Comparison of ENCODE assay signal across 9 cellular contexts in the genomic region with DNA sequence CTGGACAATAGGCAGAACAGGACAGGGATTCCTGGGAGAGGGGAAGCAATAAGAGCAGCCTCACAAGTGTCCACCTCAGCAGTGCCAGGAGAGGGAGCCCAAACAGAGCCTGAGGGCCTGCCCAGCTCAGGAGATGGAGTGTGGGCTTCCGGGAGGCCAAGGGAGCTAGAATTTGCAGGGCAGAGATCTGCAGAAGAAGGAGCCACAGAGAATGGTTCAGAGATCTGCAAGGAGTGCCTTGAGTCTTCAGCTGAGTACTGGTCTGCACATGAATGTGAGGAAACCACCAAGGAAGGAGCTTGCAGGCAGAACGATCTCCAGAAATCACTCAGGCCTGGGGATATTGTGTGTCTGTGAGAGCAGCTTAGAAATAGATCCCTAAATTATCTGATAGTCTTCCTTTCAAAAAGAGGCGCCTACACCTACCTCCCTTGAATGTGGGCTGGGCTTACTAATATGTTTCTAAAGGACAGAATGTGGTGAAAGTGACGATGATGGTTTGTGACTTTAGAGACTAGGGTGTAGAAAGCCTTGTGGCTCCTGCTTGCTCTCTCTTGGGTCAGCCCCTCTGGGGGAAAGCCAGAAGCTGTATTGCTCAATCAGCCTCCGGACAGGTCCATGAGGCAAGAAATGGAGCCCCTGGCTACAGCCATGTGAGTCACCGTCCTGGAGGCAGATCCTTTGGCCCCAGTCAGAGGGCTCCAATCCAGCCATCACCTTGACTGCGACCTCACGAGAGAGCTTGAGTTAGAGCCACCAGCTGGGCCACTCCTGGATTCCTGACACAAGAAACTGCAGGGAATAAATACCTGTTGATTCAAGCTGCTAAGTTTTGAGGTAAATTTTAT. TPM values are rescaled to one million over a fixed set of nuclear protein-coding genes. Genes with fewer than 3 reads are reported as not detected.
DNase-seq lines count a peak whose midpoint lies in the region; ATAC-seq and TF ChIP-seq lines count a peak whose summit lies in the region.
"Had no signal": no experiment of that assay in that cellular context is flagged by ENCODE, and none has a peak within 500 bp of the region (broad histone marks: within the 10 kb centered on the region; RNA-seq: fewer than 3 reads in every experiment).

No MANE protein-coding gene starts in this region.

- no peaks in the 10 kb centered on the region for H3K36me3 Mint-ChIP-seq in endothelial cell (ENCODE audit: low read depth, unreplicated experiment)
- no peaks in the 10 kb centered on the region for H3K36me3 Mint-ChIP-seq in natural killer cell
- H3K36me3 Mint-ChIP-seq in activated T-helper 1 cell treated with anti-CD3 and anti-CD28 coated beads, Interleukin-12 subunit alpha, Interleukin-12 subunit beta, Interleukin-2, Interleukin-4 antibody, amounts not matched to agents 30 ng/mL and 10 ng/mL and 1 ng/mL, durations not matched to agents 14 hours and 24 hours and 36 hours (ENCODE audit: low read depth) = no peaks in the 10 kb centered on the region

- DNase-seq in AG04450 (ENCODE audit: low read depth, low spot score) (peak; percentile 53), SK-N-SH (peak; percentile 64), endothelial cell (ENCODE audit: low spot score) (peak; percentile 55), natural killer cell (no peak)
- no peak for DNase-seq in activated T-helper 1 cell treated with anti-CD3 and anti-CD28 coated beads, Interleukin-12 subunit alpha, Interleukin-12 subunit beta, Interleukin-2, Interleukin-4 antibody, amounts not matched to agents 30 ng/mL and 10 ng/mL and 1 ng/mL, durations not matched to agents 14 hours and 24 hours and 36 hours (ENCODE audit: low spot score)

- intact Hi-C loops in natural killer cell (cut with micrococcal nuclease) = loop anchor here (1.0 kb wide), 1 partner anchor 40 kb away; no protein-coding TSS in a partner anchor
- intact Hi-C loops in activated T-helper 1 cell treated with anti-CD3 and anti-CD28 coated beads, Interleukin-12 subunit alpha, Interleukin-12 subunit beta, Interleukin-2, Interleukin-4 antibody, amounts not matched to agents 30 ng/mL and 10 ng/mL and 1 ng/mL, durations not matched to agents 14 hours and 24 hours and 36 hours (cut with micrococcal nuclease) = no loop called here

- peak overlapping the region; percentile 48 for H3K27ac ChIP-seq in AG04450 (ENCODE audit: low read depth, low read length)
- H3K27ac ChIP-seq in SK-N-SH (ENCODE audit: low read depth in 2 of 2, low read length in 1 of 2) = no peak overlapping the region

- H3K36me3 ChIP-seq in SK-N-SH (replicated peaks in 1 of 2; ENCODE audit: control insufficient read depth in 1 of 2, insufficient read depth in 2 of 2, low read length in 1 of 2) = no peaks in the 10 kb centered on the region

- H3K4me3 Mint-ChIP-seq in endothelial cell (ENCODE audit: unreplicated experiment) (no peak overlapping the region), natural killer cell (no peak overlapping the region)
- no peak overlapping the region for H3K4me3 Mint-ChIP-seq in activated T-helper 1 cell treated with anti-CD3 and anti-CD28 coated beads, Interleukin-12 subunit alpha, Interleukin-12 subunit beta, Interleukin-2, Interleukin-4 antibody, amounts not matched to agents 30 ng/mL and 10 ng/mL and 1 ng/mL, durations not matched to agents 14 hours and 24 hours and 36 hours
- H3K4me3 Mint-ChIP-seq: dendritic cell treated with granulocyte-macrophage colony-stimulating factor and Interleukin-4, amounts not matched to agents 40 ng/mL and 50 ng/mL, for 4 days had no signal

- peaks cover 4% of the 10 kb centered on the region for H3K27me3 ChIP-seq in AG04450 (ENCODE audit: control insufficient read depth, insufficient read depth, low read length)
- no peaks in the 10 kb centered on the region; the same call in 1 of the 2 replicates for H3K27me3 ChIP-seq in SK-N-SH (ENCODE audit: insufficient read depth)

- peak overlapping the region; percentile 67 for H2AFZ ChIP-seq in SK-N-SH (ENCODE audit: low read depth)

- TF ChIP-seq CTCF in AG04450 (IDR thresholded peaks at IDR 0.05; ENCODE audit: low read depth, low read length) (peak; percentile 66), GM12872 (IDR thresholded peaks at IDR 0.05; ENCODE audit: insufficient read depth, low read depth, low read length) (peak; percentile 66), SK-N-SH (IDR thresholded peaks at IDR 0.05) (peak; percentile 67), endothelial cell (IDR thresholded peaks at IDR 0.05; ENCODE audit: unreplicated experiment) (no peak), natural killer cell (IDR thresholded peaks at IDR 0.05) (peak; percentile 31)

- TF ChIP-seq RAD21 in SK-N-SH (IDR thresholded peaks at IDR 0.05; ENCODE audit: low read length) = peak; percentile 73

- H3K4me1 ChIP-seq in SK-N-SH (ENCODE audit: control insufficient read depth in 1 of 2, insufficient read depth in 2 of 2, low read depth in 1 of 2, low read length in 1 of 2) = peaks cover 12 to 18% of the 10 kb centered on the region in 2 experiments; a peak in 3 of 4 replicates

- H3K27ac Mint-ChIP-seq in endothelial cell (ENCODE audit: unreplicated experiment) (no peak overlapping the region), natural killer cell (peak overlapping the region in 1 of 2 donors; percentile 58)
- H3K27ac Mint-ChIP-seq in activated T-helper 1 cell treated with anti-CD3 and anti-CD28 coated beads, Interleukin-12 subunit alpha, Interleukin-12 subunit beta, Interleukin-2, Interleukin-4 antibody, amounts not matched to agents 30 ng/mL and 10 ng/mL and 1 ng/mL, durations not matched to agents 14 hours and 24 hours and 36 hours = no peak overlapping the region
- H3K27ac Mint-ChIP-seq: dendritic cell treated with granulocyte-macrophage colony-stimulating factor and Interleukin-4, amounts not matched to agents 40 ng/mL and 50 ng/mL, for 4 days had no signal

- no peak overlapping the region for H3K4me2 ChIP-seq in SK-N-SH

- no peaks in the 10 kb centered on the region for H3K9me2 ChIP-seq in SK-N-SH

- no peaks in the 10 kb centered on the region for H3K79me2 ChIP-seq in SK-N-SH (ENCODE audit: insufficient read depth)

- H3F3A ChIP-seq in SK-N-SH (replicated peaks; ENCODE audit: insufficient read depth) = no peaks in the 10 kb centered on the region

- TF ChIP-seq EP300 in SK-N-SH (IDR thresholded peaks at IDR 0.05; ENCODE audit: borderline replicate concordance in 1 of 2, low read depth in 1 of 2, low read length in 1 of 2) = no peak

- H3K9ac ChIP-seq in SK-N-SH = no peak overlapping the region

- no peak overlapping the region for H3K4me3 ChIP-seq in AG04450 (ENCODE audit: low read depth, low read length)
- no peak overlapping the region for H3K4me3 ChIP-seq in SK-N-SH (ENCODE audit: low read depth in 2 of 2, low read length in 1 of 2)

- peak; percentile 76 for ATAC-seq in HG03354 (IDR thresholded peaks at IDR 0.05; ENCODE audit: poor library complexity, severe bottlenecking, unreplicated experiment)
- peak; percentile 72 to 97 (median 93) for ATAC-seq in natural killer cell
- ATAC-seq in HG02884 (IDR thresholded peaks at IDR 0.05; ENCODE audit: unreplicated experiment) = no peak

- H3K27me3 Mint-ChIP-seq in endothelial cell (ENCODE audit: unreplicated experiment) (peaks cover 7% of the 10 kb centered on the region), natural killer cell (ENCODE audit: low read depth in 2 of 2) (peaks cover 3 to 7% of the 10 kb centered on the region in 2 donors)
- peaks cover 19% of the 10 kb centered on the region for H3K27me3 Mint-ChIP-seq in activated T-helper 1 cell treated with anti-CD3 and anti-CD28 coated beads, Interleukin-12 subunit alpha, Interleukin-12 subunit beta, Interleukin-2, Interleukin-4 antibody, amounts not matched to agents 30 ng/mL and 10 ng/mL and 1 ng/mL, durations not matched to agents 14 hours and 24 hours and 36 hours (ENCODE audit: insufficient read depth)

- 53% methylated on average over 8 of the region's 8 CpGs for WGBS in SK-N-SH (ENCODE audit: low lambda C conversion rate)

- H3K9me3 ChIP-seq in AG04450 (ENCODE audit: control insufficient read depth, insufficient read depth, low read length) (no peaks in the 10 kb centered on the region), SK-N-SH (no peaks in the 10 kb centered on the region)

- no peaks in the 10 kb centered on the region for H4K20me1 ChIP-seq in SK-N-SH (ENCODE audit: insufficient read depth)

- POLR2A ChIA-PET in AG04450 (lab: Yijun Ruan, JAX) (interaction anchor here (1.0 kb wide), 1 partner anchor 13 kb away, joined by 3 read pairs; no protein-coding TSS in a partner anchor), SK-N-SH (lab: Yijun Ruan, JAX) (interaction anchor here (1.0 to 1.9 kb wide), 3 partner anchors 19 to 41 kb away, joined by 3 to 7 read pairs (median 5); no protein-coding TSS in a partner anchor)

- peaks cover 4% of the 10 kb centered on the region for H3K4me1 Mint-ChIP-seq in endothelial cell (ENCODE audit: unreplicated experiment)
- H3K4me1 Mint-ChIP-seq in natural killer cell = peaks cover 9 to 12% of the 10 kb centered on the region in 2 donors
- peaks cover 21% of the 10 kb centered on the region for H3K4me1 Mint-ChIP-seq in activated T-helper 1 cell treated with anti-CD3 and anti-CD28 coated beads, Interleukin-12 subunit alpha, Interleukin-12 subunit beta, Interleukin-2, Interleukin-4 antibody, amounts not matched to agents 30 ng/mL and 10 ng/mL and 1 ng/mL, durations not matched to agents 14 hours and 24 hours and 36 hours (ENCODE audit: low read depth)

- H3K9me3 Mint-ChIP-seq in endothelial cell (ENCODE audit: unreplicated experiment) (no peaks in the 10 kb centered on the region), natural killer cell (no peaks in the 10 kb centered on the region)
- no peaks in the 10 kb centered on the region for H3K9me3 Mint-ChIP-seq in activated T-helper 1 cell treated with anti-CD3 and anti-CD28 coated beads, Interleukin-12 subunit alpha, Interleukin-12 subunit beta, Interleukin-2, Interleukin-4 antibody, amounts not matched to agents 30 ng/mL and 10 ng/mL and 1 ng/mL, durations not matched to agents 14 hours and 24 hours and 36 hours
- H3K9me3 Mint-ChIP-seq: dendritic cell treated with granulocyte-macrophage colony-stimulating factor and Interleukin-4, amounts not matched to agents 40 ng/mL and 50 ng/mL, for 4 days had no signal

- CTCF ChIA-PET in AG04450 (lab: Charles Lee) (interaction anchor here (0.6 to 3.0 kb wide), 16 partner anchors 8 to 704 kb away, joined by 3 to 26 read pairs (median 4); no protein-coding TSS in a partner anchor), SK-N-SH (lab: Yijun Ruan, JAX) (interaction anchor here (0.6 to 32.6 kb wide), 14 partner anchors 9 to 155 kb away, joined by 3 to 873 read pairs (median 4); partner anchors contain the start of gene LPIN1)

RNA-seq across cellular contexts. Expression of gene LPIN1, which starts 7.6 kb away (rescaled TPM):
- 34.6 and 40.5 TPM in 2 replicates for polyA plus RNA-seq in AG04450 (2011; rRNA removed)
- 29.8 and 32.7 TPM in 2 replicates for polyA minus RNA-seq in AG04450 (2011; rRNA and poly(A)+ RNA removed)
- polyA plus RNA-seq in SK-N-SH (2012; rRNA removed) = 22.1 and 28.2 TPM in 2 replicates
- 14.9 and 17.7 TPM in 2 replicates for polyA plus RNA-seq in SK-N-SH (2012; cell fraction: cytosol; rRNA removed)
- 60.5 and 67.4 TPM in 2 replicates for polyA plus RNA-seq in SK-N-SH (2012; cell fraction: nucleus; rRNA removed)
- 16.4 TPM for total RNA-seq in endothelial cell (ENCODE audit: unreplicated experiment)
- total RNA-seq in natural killer cell = 100 to 1,000 TPM in 2 of 3 donors, 10 to 100 TPM in 1; 95.0 to 122 (median 118) TPM
- 46.0 and 49.5 TPM in 2 replicates for total RNA-seq in activated T-helper 1 cell treated with anti-CD3 and anti-CD28 coated beads, Interleukin-12 subunit alpha, Interleukin-12 subunit beta, Interleukin-2, Interleukin-4 antibody, amounts not matched to agents 30 ng/mL and 10 ng/mL and 1 ng/mL, durations not matched to agents 14 hours and 24 hours and 36 hours

Comparison
In these comparisons a context has a peak if more than half of its experiments do, and no peak if none do; other contexts are left out.
1. DNase-seq: peak in AG04450 (single experiment), SK-N-SH (single experiment) and endothelial cell (single experiment); none in natural killer cell (single experiment) and activated T-helper 1 cell treated with anti-CD3 and anti-CD28 coated beads, Interleukin-12 subunit alpha, Interleukin-12 subunit beta, Interleukin-2, Interleukin-4 antibody, amounts not matched to agents 30 ng/mL and 10 ng/mL and 1 ng/mL, durations not matched to agents 14 hours and 24 hours and 36 hours (single experiment).